Comparison of ENCODE assay signal across 15 cellular contexts in genomic region chr16:31130336-31130812, GRCh38. TPM values are rescaled to one million over a fixed set of nuclear protein-coding genes. Genes with fewer than 3 reads are reported as not detected.
DNase-seq lines count a peak whose midpoint lies in the region; ATAC-seq, FAIRE-seq and TF ChIP-seq lines count a peak whose summit lies in the region.
"Had no signal": no experiment of that assay in that cellular context is flagged by ENCODE, and none has a peak within 500 bp of the region (broad histone marks: within the 10 kb centered on the region; RNA-seq: fewer than 3 reads in every experiment).

No MANE protein-coding gene starts in this region.

- no peaks in the 10 kb centered on the region for H3K9me3 ChIP-seq in BLaER1 treated with 17β-estradiol and CSF1 and Interleukin-3, amounts not matched to agents 10 nM and 100 nM (replicated peaks in 1 of 11)
- H3K9me3 ChIP-seq in esophagus squamous epithelium, result no peaks in the 10 kb centered on the region

- H3K9me3 Mint-ChIP-seq in progenitor cell of endocrine pancreas (ENCODE audit: low read depth), result no peaks in the 10 kb centered on the region
- no peaks in the 10 kb centered on the region for H3K9me3 Mint-ChIP-seq in HFFc6
- H3K9me3 Mint-ChIP-seq: activated T-cell treated with anti-CD3 and anti-CD28 coated beads, Interleukin-2, amount 50 U/mL, for 4 hours had no signal

- H3K27me3 Mint-ChIP-seq in progenitor cell of endocrine pancreas (no peaks in the 10 kb centered on the region), HFFc6 (ENCODE audit: insufficient read depth) (peaks cover 13% of the 10 kb centered on the region)

- no peaks in the 10 kb centered on the region for H3K27me3 ChIP-seq in BLaER1 treated with 17β-estradiol and CSF1 and Interleukin-3, amounts not matched to agents 10 nM and 100 nM
- peaks cover 0 to 4% (median 0%) of the 10 kb centered on the region in 4 donors for H3K27me3 ChIP-seq in esophagus squamous epithelium

- peak overlapping the region in 7 of 11 experiments; percentile 50 to 97 (median 90); a peak in 13 of 22 replicates for H3K4me2 ChIP-seq in BLaER1 treated with 17β-estradiol and CSF1 and Interleukin-3, amounts not matched to agents 10 nM and 100 nM

- no peak for ATAC-seq in GM19324 (IDR thresholded peaks at IDR 0.05; ENCODE audit: low FRiP score, unreplicated experiment)
- no peak for ATAC-seq in HG02938 (IDR thresholded peaks at IDR 0.05; ENCODE audit: unreplicated experiment)
- ATAC-seq: activated T-cell treated with anti-CD3 and anti-CD28 coated beads, Interleukin-2, amount 50 U/mL, for 4 hours had no signal

- H3K36me3 ChIP-seq in BLaER1 treated with 17β-estradiol and CSF1 and Interleukin-3, amounts not matched to agents 10 nM and 100 nM, result peaks cover 32 to 69% (median 51%) of the 10 kb centered on the region in 11 experiments
- peaks cover 0 to 65% (median 14%) of the 10 kb centered on the region in 3 donors for H3K36me3 ChIP-seq in esophagus squamous epithelium

- DNase-seq in NCI-H2196 treated with DMSO at 0.1 percent for 48 hours (lab: John Stamatoyannopoulos, UW; ENCODE audit: unreplicated experiment), result peak; percentile 46
- DNase-seq in esophagus squamous epithelium (lab: John Stamatoyannopoulos, UW), result no peak
- DNase-seq in progenitor cell of endocrine pancreas (ENCODE audit: low spot score, unreplicated experiment), result no peak
- no peak for DNase-seq in GM12891 (ENCODE audit: insufficient read length, low spot score)
- no peak for DNase-seq in HFFc6
- DNase-seq: activated CD4-positive, CD25-positive, alpha-beta regulatory T cell treated with anti-CD3 and anti-CD28 coated beads, Interleukin-2, amount 50 U/mL, for 72 hours; activated T-cell treated with anti-CD3 and anti-CD28 coated beads, Interleukin-2, amount 50 U/mL, for 4 hours; effector memory CD4-positive, alpha-beta T cell; NCI-H1417 treated with DMSO at 0.1 percent for 48 hours; NCI-H748 treated with DMSO at 0.1 percent for 48 hours had no signal

- H3K4me1 Mint-ChIP-seq in progenitor cell of endocrine pancreas (ENCODE audit: low read depth) (peaks cover 33% of the 10 kb centered on the region), HFFc6 (ENCODE audit: low read depth) (peaks cover 8% of the 10 kb centered on the region)

- TF ChIP-seq POLR2A in esophagus squamous epithelium (IDR thresholded peaks at IDR 0.05) (no peak), GM12891 (IDR thresholded peaks at IDR 0.05; ENCODE audit: low read depth, low read length) (no peak)

- H3K27ac ChIP-seq in BLaER1 treated with 17β-estradiol and CSF1 and Interleukin-3, amounts not matched to agents 10 nM and 100 nM, result peak overlapping the region in 7 of 11 experiments; percentile 82 to 99 (median 95); a peak in 14 of 22 replicates
- H3K27ac ChIP-seq in esophagus squamous epithelium, result peak overlapping the region; percentile 83 to 96 (median 94)

- H3K4me3 Mint-ChIP-seq in progenitor cell of endocrine pancreas (ENCODE audit: low read depth) (peak overlapping the region; percentile 38), HFFc6 (no peak overlapping the region)
- H3K4me3 Mint-ChIP-seq: activated T-cell treated with anti-CD3 and anti-CD28 coated beads, Interleukin-2, amount 50 U/mL, for 4 hours had no signal

- no peaks in the 10 kb centered on the region; a peak in 1 of 22 replicates for H4K20me1 ChIP-seq in BLaER1 treated with 17β-estradiol and CSF1 and Interleukin-3, amounts not matched to agents 10 nM and 100 nM

- H3K36me3 Mint-ChIP-seq in progenitor cell of endocrine pancreas (ENCODE audit: insufficient read depth) (peaks cover 18% of the 10 kb centered on the region), HFFc6 (ENCODE audit: low read depth) (no peaks in the 10 kb centered on the region)

- H3K4me3 ChIP-seq in BLaER1 treated with 17β-estradiol and CSF1 and Interleukin-3, amounts not matched to agents 10 nM and 100 nM, result no peak overlapping the region
- H3K4me3 ChIP-seq in esophagus squamous epithelium, result no peak overlapping the region

- 40% methylated on average over 1 of the region's 9 CpGs; no CpG with 5 or more reads in 1 of the 2 donors for WGBS in esophagus squamous epithelium, 2 donors

- peaks cover 56 to 87% (median 69%) of the 10 kb centered on the region in 10 experiments for H3K4me1 ChIP-seq in BLaER1 treated with 17β-estradiol and CSF1 and Interleukin-3, amounts not matched to agents 10 nM and 100 nM
- peaks cover 44 to 82% (median 49%) of the 10 kb centered on the region in 3 donors for H3K4me1 ChIP-seq in esophagus squamous epithelium

- TF ChIP-seq CTCF in esophagus squamous epithelium (IDR thresholded peaks at IDR 0.05) (no peak), progenitor cell of endocrine pancreas (IDR thresholded peaks at IDR 0.05; ENCODE audit: unreplicated experiment) (no peak), HFFc6 (IDR thresholded peaks at IDR 0.05) (no peak)

- no peak for FAIRE-seq in GM12891 (lab: Jason Lieb, UNC)
- FAIRE-seq: G401.6, urothelium cell line had no signal

- peak overlapping the region in 7 of 11 experiments; percentile 25 to 92 (median 49); a peak in 6 of 22 replicates for H3K9ac ChIP-seq in BLaER1 treated with 17β-estradiol and CSF1 and Interleukin-3, amounts not matched to agents 10 nM and 100 nM

- peak overlapping the region; percentile 98 for H3K27ac Mint-ChIP-seq in progenitor cell of endocrine pancreas
- no peak overlapping the region for H3K27ac Mint-ChIP-seq in HFFc6

- intact Hi-C loops in esophagus squamous epithelium (cut with DNase I), result no loop called here

TF ChIP-seq in GM12891, 5 proteins besides CTCF, POLR2A, EP300 and RAD21:
- TF ChIP-seq SPI1 (IDR thresholded peaks at IDR 0.05; ENCODE audit: low read depth, low read length) (no peak), PAX5 (IDR thresholded peaks at IDR 0.05; ENCODE audit: insufficient read depth, low read length, severe bottlenecking) (no peak), POU2F2 (IDR thresholded peaks at IDR 0.05; ENCODE audit: low read depth, low read length) (no peak), POLR2AphosphoS5 (IDR thresholded peaks at IDR 0.05; ENCODE audit: low read depth, low read length) (no peak), TAF1 (IDR thresholded peaks at IDR 0.05; ENCODE audit: low read depth, low read length) (no peak)

RNA-seq across cellular contexts. Expression of gene PRSS8, which starts 5.2 kb away (rescaled TPM):
- total RNA-seq in esophagus squamous epithelium (100 to 1,000 TPM in 1 of 4 donors, 10 to 100 TPM in 3; 39.2 to 121 (median 49.2) TPM), progenitor cell of endocrine pancreas (107 and 111 TPM in 2 replicates)
- polyA plus RNA-seq in GM12891 (2012; ENCODE audit: low read depth, missing spikeins), result not detected
- total RNA-seq in HFFc6 (2021; fragmentation: NEBNext Ultra II Directional; extraction: Animal tissue kit (Norgen Biotek cat#: 25700)), result not detected

RNA-seq across cellular contexts. Expression of gene KAT8, which starts 12.9 kb away (rescaled TPM):
- total RNA-seq in esophagus squamous epithelium (10 to 100 TPM; 25.7 to 57.2 (median 30.4) TPM), progenitor cell of endocrine pancreas (72.4 and 76.1 TPM in 2 replicates)
- polyA plus RNA-seq in GM12891 (2012; ENCODE audit: low read depth, missing spikeins), result 23.9 TPM
- total RNA-seq in HFFc6 (2021; fragmentation: NEBNext Ultra II Directional; extraction: Animal tissue kit (Norgen Biotek cat#: 25700)), result 10 to 100 TPM; 28.1 to 31.8 (median 29.6) TPM

RNA-seq across cellular contexts. Expression of gene PRSS36, which starts 19.5 kb away (rescaled TPM):
- 1 to 10 TPM in 2 of 4 donors, under 1 TPM in 2; 0.38 to 4.2 (median 1.9) TPM for total RNA-seq in esophagus squamous epithelium
- 0.65 and 0.69 TPM in 2 replicates for total RNA-seq in progenitor cell of endocrine pancreas
- polyA plus RNA-seq in GM12891 (2012; ENCODE audit: low read depth, missing spikeins), result 0.35 TPM
- under 1 TPM in 4 of 6 experiments, not detected in 2; 0.38 to 0.60 (median 0.47) TPM for total RNA-seq in HFFc6 (2021; fragmentation: NEBNext Ultra II Directional; extraction: Animal tissue kit (Norgen Biotek cat#: 25700))

RNA-seq across cellular contexts. Expression of gene BCKDK, which starts 22.2 kb away (rescaled TPM):
- total RNA-seq in esophagus squamous epithelium, result 10 to 100 TPM; 26.6 to 39.8 (median 33.5) TPM
- total RNA-seq in progenitor cell of endocrine pancreas, result 40.1 and 41.7 TPM in 2 replicates
- 33.7 TPM for polyA plus RNA-seq in GM12891 (2012; ENCODE audit: low read depth, missing spikeins)
- total RNA-seq in HFFc6 (2021; fragmentation: NEBNext Ultra II Directional; extraction: Animal tissue kit (Norgen Biotek cat#: 25700)), result 10 to 100 TPM; 56.8 to 64.8 (median 59.4) TPM

RNA-seq across cellular contexts. Expression of gene VKORC1, which starts 35.8 kb away (rescaled TPM):
- total RNA-seq in esophagus squamous epithelium (10 to 100 TPM; 27.6 to 56.6 (median 44.0) TPM), progenitor cell of endocrine pancreas (51.0 and 54.8 TPM in 2 replicates)
- 85.3 TPM for polyA plus RNA-seq in GM12891 (2012; ENCODE audit: low read depth, missing spikeins)
- total RNA-seq in HFFc6 (2021; fragmentation: NEBNext Ultra II Directional; extraction: Animal tissue kit (Norgen Biotek cat#: 25700)), result 100 to 1,000 TPM; 123 to 184 (median 130) TPM

Comparison
In these comparisons a context has a peak if more than half of its experiments do, and no peak if none do; other contexts are left out.
1. RNA of gene PRSS8, which starts 5.2 kb away (total RNA-seq): 107 to 111 TPM in progenitor cell of endocrine pancreas and 39.2 to 121 TPM in esophagus squamous epithelium; not detected in HFFc6; every median in the first group is over 10 times any median in the second.